15 cellular contexts compared by ENCODE assay signal in genomic region chr3:98806583-98806982, GRCh38. TPM values are rescaled to one million over a fixed set of nuclear protein-coding genes. Genes with fewer than 3 reads are reported as not detected.
"Had no signal": no experiment of that assay in that cellular context is flagged by ENCODE, and none has a peak within 500 bp of the region (broad histone marks: within the 10 kb centered on the region; RNA-seq: fewer than 3 reads in every experiment).

No MANE protein-coding gene starts in this region.

- H3K4me3 ChIP-seq: adrenal gland, body of pancreas, dorsolateral prefrontal cortex, gastrocnemius medialis, heart right ventricle, vagina had no signal

- H3K27ac ChIP-seq: adrenal gland, body of pancreas, dorsolateral prefrontal cortex, gastrocnemius medialis, heart right ventricle, vagina had no signal

- DNase-seq: activated CD4-positive, alpha-beta T cell treated with anti-CD3 and anti-CD28 coated beads, Interleukin-2, amount 10 ng/mL, durations not matched to agents 7 days and 5 days; activated CD4-positive, CD25-positive, alpha-beta regulatory T cell; activated naive CD4-positive, alpha-beta T cell treated with anti-CD3 and anti-CD28 coated beads, Interleukin-2, amount 50 U/mL, for 16 hours; adrenal gland; body of pancreas; dorsolateral prefrontal cortex; gastrocnemius medialis; heart right ventricle; islet precursor cell; left ventricle myocardium superior; stimulated activated CD4-positive, alpha-beta T cell treated with anti-CD3 and anti-CD28 coated beads, Interleukin-4, amount 100 ng/mL, for 1 hour; T-helper 17 cell had no signal

- H3K4me1 ChIP-seq: body of pancreas, gastrocnemius medialis, vagina had no signal

- FAIRE-seq: TTC549 had no signal

- H3K9me3 ChIP-seq: adrenal gland, body of pancreas, gastrocnemius medialis, heart right ventricle, vagina had no signal

- H3K27me3 ChIP-seq: adrenal gland, body of pancreas, dorsolateral prefrontal cortex, gastrocnemius medialis, heart right ventricle, vagina had no signal

- ATAC-seq: body of pancreas, gastrocnemius medialis, heart right ventricle, left ventricle myocardium superior, T-helper 17 cell had no signal

RNA-seq across cellular contexts. Expression of gene ST3GAL6, which starts 43.4 kb away (rescaled TPM):
- total RNA-seq: activated CD8-positive, alpha-beta memory T cell treated with anti-CD3 and anti-CD28 coated beads for 36 hours had no signal
